ENCODE assay signal across 8 cellular contexts in the genomic region with DNA sequence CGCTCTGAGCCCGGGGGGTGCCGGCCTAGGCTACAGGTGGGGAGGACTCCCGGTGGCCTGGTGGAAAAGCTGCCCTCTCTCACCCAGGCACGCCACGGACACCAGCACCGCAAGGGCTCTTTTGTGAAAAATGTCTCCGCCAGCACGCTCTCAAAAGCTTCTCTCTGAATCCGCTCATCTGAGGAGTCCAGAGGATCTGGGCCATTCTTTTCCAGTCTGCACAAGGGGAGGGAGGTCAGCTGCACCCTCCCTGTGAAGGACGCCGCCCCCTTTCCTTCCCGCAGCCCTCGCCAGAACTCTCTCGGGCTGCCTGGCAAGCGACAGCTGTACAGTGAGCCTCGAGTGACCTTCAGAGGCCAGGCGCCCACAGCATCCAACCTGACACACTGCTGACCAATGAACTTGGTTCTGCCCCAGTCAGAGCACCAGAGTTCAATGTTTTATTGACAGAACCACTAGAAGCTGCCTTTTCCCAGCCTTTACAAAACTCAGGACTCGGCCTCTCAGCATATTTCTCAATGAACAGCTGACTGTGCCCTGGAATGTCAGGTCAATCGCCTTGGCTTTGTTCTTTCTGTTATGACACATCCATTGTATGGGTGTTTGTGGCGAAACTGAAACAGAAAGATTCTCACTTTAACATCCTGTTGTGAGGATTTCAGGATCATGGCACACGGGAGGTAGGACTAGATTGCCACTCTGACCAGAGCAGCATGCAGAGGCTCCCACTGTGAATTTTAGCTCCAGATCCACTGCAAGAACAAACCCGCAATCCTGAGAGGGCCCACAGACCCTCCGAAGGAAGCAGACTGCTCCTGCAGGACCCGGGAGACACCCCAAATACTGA. TPM values are rescaled to one million over a fixed set of nuclear protein-coding genes. Genes with fewer than 3 reads are reported as not detected.
DNase-seq lines count a peak whose midpoint lies in the region; ATAC-seq lines count a peak whose summit lies in the region.

No MANE protein-coding gene starts in this region.

- peaks cover 3% of the 10 kb centered on the region for H3K9me3 Mint-ChIP-seq in activated CD4-positive, alpha-beta memory T cell treated with anti-CD3 and anti-CD28 coated beads, Interleukin-2, amount 10 ng/mL, durations not matched to agents 7 days and 5 days
- peaks cover 9% of the 10 kb centered on the region for H3K9me3 Mint-ChIP-seq in natural killer cell treated with Interleukin-12 subunit alpha and Interleukin-12 subunit beta and Interleukin-15 and Interleukin-18, amount 100 ng/mL, for 72 hours

- peak overlapping the region; percentile 91 for H3K27ac Mint-ChIP-seq in activated CD4-positive, alpha-beta memory T cell treated with anti-CD3 and anti-CD28 coated beads, Interleukin-2, amount 10 ng/mL, durations not matched to agents 7 days and 5 days
- peak overlapping the region; percentile 85 to 97 for H3K27ac Mint-ChIP-seq in natural killer cell treated with Interleukin-12 subunit alpha and Interleukin-12 subunit beta and Interleukin-15 and Interleukin-18, amount 100 ng/mL, for 72 hours

- ATAC-seq in HG03108 (IDR thresholded peaks at IDR 0.05; ENCODE audit: unreplicated experiment) (peak; percentile 43), GM18517 (IDR thresholded peaks at IDR 0.05; ENCODE audit: unreplicated experiment) (no peak)
- ATAC-seq in natural killer cell treated with Interleukin-12 subunit alpha and Interleukin-12 subunit beta and Interleukin-15 and Interleukin-18, amount 100 ng/mL, for 72 hours, result peak; percentile 79 to 85

- no peaks in the 10 kb centered on the region for H3K27me3 Mint-ChIP-seq in activated CD4-positive, alpha-beta memory T cell treated with anti-CD3 and anti-CD28 coated beads, Interleukin-2, amount 10 ng/mL, durations not matched to agents 7 days and 5 days
- H3K27me3 Mint-ChIP-seq in natural killer cell treated with Interleukin-12 subunit alpha and Interleukin-12 subunit beta and Interleukin-15 and Interleukin-18, amount 100 ng/mL, for 72 hours, result no peaks in the 10 kb centered on the region

- CTCF ChIA-PET in activated CD4-positive, alpha-beta memory T cell treated with anti-CD3 and anti-CD28 coated beads, Interleukin-2, amount 10 ng/mL, durations not matched to agents 7 days and 5 days (lab: Charles Lee), result interaction anchor here (1.0 to 1.7 kb wide), 8 partner anchors 9 to 85 kb away, joined by 3 to 6 read pairs (median 3); partner anchors contain the start of gene SERPINB1

- POLR2A ChIA-PET in activated CD4-positive, alpha-beta memory T cell treated with anti-CD3 and anti-CD28 coated beads, Interleukin-2, amount 10 ng/mL, durations not matched to agents 7 days and 5 days (lab: Charles Lee), result interaction anchor here (0.7 to 3.0 kb wide), 11 partner anchors 8 to 1137 kb away, joined by 3 to 15 read pairs (median 4); partner anchors contain the start of gene SERPINB9

- H3K4me1 Mint-ChIP-seq in activated CD4-positive, alpha-beta memory T cell treated with anti-CD3 and anti-CD28 coated beads, Interleukin-2, amount 10 ng/mL, durations not matched to agents 7 days and 5 days, result peaks cover 77% of the 10 kb centered on the region
- H3K4me1 Mint-ChIP-seq in natural killer cell treated with Interleukin-12 subunit alpha and Interleukin-12 subunit beta and Interleukin-15 and Interleukin-18, amount 100 ng/mL, for 72 hours (ENCODE audit: low read depth in 2 of 2), result peaks cover 44 to 65% of the 10 kb centered on the region in 2 donors

- DNase-seq in EL, result peak; percentile 92
- no peak for DNase-seq in activated CD4-positive, alpha-beta memory T cell treated with anti-CD3 and anti-CD28 coated beads, Interleukin-2, amount 10 ng/mL, durations not matched to agents 7 days and 5 days
- DNase-seq in fibroblast of the conjunctiva (ENCODE audit: low read depth), result peak; percentile 61
- no peak for DNase-seq in natural killer cell treated with Interleukin-12 subunit alpha and Interleukin-12 subunit beta and Interleukin-15 and Interleukin-18, amount 100 ng/mL, for 72 hours (ENCODE audit: low spot score)
- DNase-seq in NCI-H187 treated with DMSO at 0.1 percent for 48 hours (lab: John Stamatoyannopoulos, UW), result no peak
- DNase-seq in NCI-H187 (lab: John Stamatoyannopoulos, UW), result no peak

- H3K4me3 Mint-ChIP-seq in activated CD4-positive, alpha-beta memory T cell treated with anti-CD3 and anti-CD28 coated beads, Interleukin-2, amount 10 ng/mL, durations not matched to agents 7 days and 5 days, result peak overlapping the region; percentile 81
- peak overlapping the region; percentile 83 for H3K4me3 Mint-ChIP-seq in natural killer cell treated with Interleukin-12 subunit alpha and Interleukin-12 subunit beta and Interleukin-15 and Interleukin-18, amount 100 ng/mL, for 72 hours

- peaks cover 61% of the 10 kb centered on the region for H3K36me3 Mint-ChIP-seq in activated CD4-positive, alpha-beta memory T cell treated with anti-CD3 and anti-CD28 coated beads, Interleukin-2, amount 10 ng/mL, durations not matched to agents 7 days and 5 days (ENCODE audit: low read depth)
- peaks cover 12% of the 10 kb centered on the region for H3K36me3 Mint-ChIP-seq in natural killer cell treated with Interleukin-12 subunit alpha and Interleukin-12 subunit beta and Interleukin-15 and Interleukin-18, amount 100 ng/mL, for 72 hours

RNA-seq across cellular contexts. Expression of gene SERPINB9, which starts 26.7 kb away (rescaled TPM):
- total RNA-seq in activated CD4-positive, alpha-beta memory T cell treated with anti-CD3 and anti-CD28 coated beads, Interleukin-2, amount 10 ng/mL, durations not matched to agents 7 days and 5 days, result 10 to 100 TPM; 50.0 to 51.3 TPM
- 100 to 1,000 TPM in 1 of 2 donors, 10 to 100 TPM in 1; 59.0 to 159 TPM for total RNA-seq in natural killer cell treated with Interleukin-12 subunit alpha and Interleukin-12 subunit beta and Interleukin-15 and Interleukin-18, amount 100 ng/mL, for 72 hours

RNA-seq across cellular contexts. Expression of gene SERPINB1, which starts 34.8 kb away (rescaled TPM):
- total RNA-seq in activated CD4-positive, alpha-beta memory T cell treated with anti-CD3 and anti-CD28 coated beads, Interleukin-2, amount 10 ng/mL, durations not matched to agents 7 days and 5 days, result 10 to 100 TPM; 85.0 to 86.5 TPM
- 100 to 1,000 TPM; 103 to 275 TPM for total RNA-seq in natural killer cell treated with Interleukin-12 subunit alpha and Interleukin-12 subunit beta and Interleukin-15 and Interleukin-18, amount 100 ng/mL, for 72 hours

Comparison
In these comparisons a context has a peak if more than half of its experiments do, and no peak if none do; other contexts are left out.
1. DNase-seq: peak in EL (single experiment) and fibroblast of the conjunctiva (single experiment); none in activated CD4-positive, alpha-beta memory T cell treated with anti-CD3 and anti-CD28 coated beads, Interleukin-2, amount 10 ng/mL, durations not matched to agents 7 days and 5 days (single experiment), natural killer cell treated with Interleukin-12 subunit alpha and Interleukin-12 subunit beta and Interleukin-15 and Interleukin-18, amount 100 ng/mL, for 72 hours (single experiment), NCI-H187 treated with DMSO at 0.1 percent for 48 hours (single experiment) and NCI-H187 (0 of 2).